In genomic region chr21:44925027-44925755, GRCh38 we compare ENCODE assay signal across 11 cellular contexts. TPM values are rescaled to one million over a fixed set of nuclear protein-coding genes. Genes with fewer than 3 reads are reported as not detected.
DNase-seq lines count a peak whose midpoint lies in the region; ATAC-seq and TF ChIP-seq lines count a peak whose summit lies in the region.
"Had no signal": no experiment of that assay in that cellular context is flagged by ENCODE, and none has a peak within 500 bp of the region (broad histone marks: within the 10 kb centered on the region; RNA-seq: fewer than 3 reads in every experiment).

No MANE protein-coding gene starts in this region.

- peak; percentile 76 for ATAC-seq in sciatic nerve
- ATAC-seq: gastrocnemius medialis had no signal

- intact Hi-C loops in sciatic nerve (cut with DNase I), result no loop called here

- H3K27ac Mint-ChIP-seq in mesothelial cell of epicardium, result no peak overlapping the region
- no peak overlapping the region for H3K27ac Mint-ChIP-seq in osteocyte (ENCODE audit: unreplicated experiment)
- H3K27ac Mint-ChIP-seq: progenitor cell of endocrine pancreas had no signal

- no peak for TF ChIP-seq CTCF in choroid plexus epithelial cell (conservative IDR thresholded peaks at IDR 0.05; ENCODE audit: low read depth, low read length)
- no peak for TF ChIP-seq CTCF in mesothelial cell of epicardium (IDR thresholded peaks at IDR 0.05; ENCODE audit: unreplicated experiment)
- no peak for TF ChIP-seq CTCF in osteocyte (IDR thresholded peaks at IDR 0.05)

- H3K4me3 Mint-ChIP-seq in mesothelial cell of epicardium (no peak overlapping the region), osteocyte (ENCODE audit: unreplicated experiment) (no peak overlapping the region)

- H3K4me3 ChIP-seq in choroid plexus epithelial cell (ENCODE audit: low read depth, low read length), result no peak overlapping the region
- H3K4me3 ChIP-seq: gastrocnemius medialis, stomach had no signal

- H3K36me3 Mint-ChIP-seq in mesothelial cell of epicardium (no peaks in the 10 kb centered on the region), osteocyte (ENCODE audit: unreplicated experiment) (peaks cover 4% of the 10 kb centered on the region)

- H3K9me3 Mint-ChIP-seq in mesothelial cell of epicardium (no peaks in the 10 kb centered on the region), osteocyte (ENCODE audit: unreplicated experiment) (no peaks in the 10 kb centered on the region)

- DNase-seq in GM03348 (ENCODE audit: low spot score) (peak; percentile 79), SIG-M5 (lab: John Stamatoyannopoulos, UW) (peak; percentile 91), choroid plexus epithelial cell (ENCODE audit: low read depth) (peak; percentile 76), sciatic nerve (ENCODE audit: low spot score) (no peak), DMS79 treated with DMSO at 0.1 percent for 48 hours (lab: John Stamatoyannopoulos, UW) (no peak), mesothelial cell of epicardium (ENCODE audit: low spot score in 2 of 2, unreplicated experiment in 2 of 2) (no peak), osteocyte (ENCODE audit: extremely low spot score, unreplicated experiment) (no peak), cerebellar cortex (ENCODE audit: low spot score) (no peak)
- DNase-seq: gastrocnemius medialis, stomach had no signal

- H3K27me3 Mint-ChIP-seq in mesothelial cell of epicardium (ENCODE audit: low read depth) (peaks cover 65% of the 10 kb centered on the region), osteocyte (ENCODE audit: unreplicated experiment) (peaks cover 27% of the 10 kb centered on the region)

- H3K4me1 Mint-ChIP-seq in mesothelial cell of epicardium (peaks cover 15% of the 10 kb centered on the region), osteocyte (ENCODE audit: unreplicated experiment) (peaks cover 39% of the 10 kb centered on the region)

RNA-seq across cellular contexts. Expression of gene ITGB2, which starts 4.5 kb away (rescaled TPM):
- 56.7 TPM for total RNA-seq in sciatic nerve
- total RNA-seq in mesothelial cell of epicardium, result 0.61 to 1.4 TPM (median 0.74 TPM) in 3 replicates
- 0.62 and 1.1 TPM in 2 replicates for total RNA-seq in osteocyte

RNA-seq across cellular contexts. Expression of gene SLX9, which starts 14.6 kb away (rescaled TPM):
- total RNA-seq in sciatic nerve (17.1 TPM), mesothelial cell of epicardium (30.6 to 32.3 TPM (median 31.8 TPM) in 3 replicates), osteocyte (30.4 and 33.1 TPM in 2 replicates)

RNA-seq across cellular contexts. Expression of gene PTTG1IP, which starts 51.7 kb away (rescaled TPM):
- total RNA-seq in sciatic nerve (192 TPM), mesothelial cell of epicardium (200 to 205 TPM (median 204 TPM) in 3 replicates), osteocyte (318 and 328 TPM in 2 replicates)

Comparison
In these comparisons a context has a peak if more than half of its experiments do, and no peak if none do; other contexts are left out.
1. DNase-seq: peak in GM03348 (single experiment), SIG-M5 (single experiment) and choroid plexus epithelial cell (single experiment); none in sciatic nerve (single experiment), DMS79 treated with DMSO at 0.1 percent for 48 hours (single experiment), mesothelial cell of epicardium (0 of 2), osteocyte (single experiment) and cerebellar cortex (single experiment).
2. RNA of gene ITGB2, which starts 4.5 kb away (total RNA-seq): 56.7 TPM in sciatic nerve (single experiment); 0.61 to 1.4 TPM in mesothelial cell of epicardium and 0.62 to 1.1 TPM in osteocyte; every median in the first group is over 10 times any median in the second.